In genomic region chr17:17141860-17142552, GRCh38 we compare ENCODE assay signal across 8 cellular contexts.
A peak's percentile ranks its signal among the peaks of the same experiment; 100 is the strongest.
DNase-seq lines count a peak whose midpoint lies in the region; ATAC-seq and TF ChIP-seq lines count a peak whose summit lies in the region.

No MANE protein-coding gene starts in this region.

- TF ChIP-seq CTCF in fibroblast of mammary gland (conservative IDR thresholded peaks at IDR 0.05; ENCODE audit: control insufficient read depth, insufficient read depth, low read depth, low read length) = peak; percentile 92

- H3K4me3 ChIP-seq in fibroblast of mammary gland (ENCODE audit: control insufficient read depth, low read depth, low read length) = no peak overlapping the region

- ATAC-seq in HG03521 (IDR thresholded peaks at IDR 0.05; ENCODE audit: unreplicated experiment) = no peak
- ATAC-seq in GM21717 (IDR thresholded peaks at IDR 0.05; ENCODE audit: unreplicated experiment) = no peak

- DNase-seq in ELF-1 (ENCODE audit: low read depth, low spot score) (peak; percentile 72), NCI-H2196 (lab: John Stamatoyannopoulos, UW; ENCODE audit: unreplicated experiment) (peak; percentile 31), fibroblast of mammary gland (ENCODE audit: low read depth) (peak; percentile 65), nucleus accumbens (lab: John Stamatoyannopoulos, UW) (peak in 48 of 56 donors; percentile 13 to 82 (median 52)), NCI-H69 (lab: John Stamatoyannopoulos, UW) (no peak)
- peak; percentile 16 to 18 for DNase-seq in activated T-helper 1 cell treated with anti-CD3 and anti-CD28 coated beads, Interleukin-2, amount 50 U/mL, for 16 hours (ENCODE audit: low read depth in 1 of 2, low spot score in 1 of 2)
